ENCODE assay signal across 25 cellular contexts in the genomic region with DNA sequence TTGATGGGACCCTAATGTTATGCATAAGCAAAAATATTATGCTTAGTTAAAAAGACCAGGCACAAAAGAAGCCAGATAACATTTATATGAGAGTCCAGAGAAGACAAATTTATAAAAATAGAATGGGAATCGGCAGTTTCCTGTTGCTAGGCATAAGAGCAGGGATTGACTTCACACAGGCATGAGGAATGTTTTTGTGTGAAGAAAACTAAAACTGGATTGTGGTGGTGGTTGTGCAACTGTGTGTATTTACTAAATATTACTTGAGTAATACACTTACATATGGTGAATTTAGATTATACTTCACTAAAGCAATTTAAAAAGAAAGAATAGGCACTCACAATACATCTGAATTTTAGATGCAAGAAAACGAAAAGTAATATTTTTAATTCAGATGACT.
"Had no signal": no experiment of that assay in that cellular context is flagged by ENCODE, and none has a peak within 500 bp of the region (broad histone marks: within the 10 kb centered on the region; RNA-seq: fewer than 3 reads in every experiment).

No MANE protein-coding gene starts in this region.

- H3K36me3 ChIP-seq: colonic mucosa, gastroesophageal sphincter, neutrophil, right lobe of liver, tibial nerve, upper lobe of right lung, vagina had no signal

- H3K9me3 Mint-ChIP-seq: endodermal cell, nephron progenitor cell had no signal

- H3K4me1 Mint-ChIP-seq: endodermal cell; immature natural killer cell; naive B cell; nephron progenitor cell; stimulated activated memory B cell treated with anti-CD40 and anti-IgM and Interleukin-4, amounts not matched to agents 10 μg/mL and 1 μg/mL and 100 μg/mL, for 72 hours had no signal

- H3K27ac Mint-ChIP-seq: endodermal cell; immature natural killer cell; naive B cell; nephron progenitor cell; stimulated activated memory B cell treated with anti-CD40 and anti-IgM and Interleukin-4, amounts not matched to agents 10 μg/mL and 1 μg/mL and 100 μg/mL, for 72 hours; stimulated activated naive CD8-positive, alpha-beta T cell treated with anti-CD3 and anti-CD28 coated beads, Interleukin-15, Interleukin-2, amounts not matched to agents 100 ng/mL and 50 ng/mL, for 24 hours had no signal

- H3K4me3 ChIP-seq: colonic mucosa, gastroesophageal sphincter, lung, psoas muscle, right lobe of liver, testis, tibial nerve, upper lobe of right lung, vagina had no signal

- H3K27ac ChIP-seq: colonic mucosa, gastroesophageal sphincter, neutrophil, psoas muscle, right lobe of liver, testis, upper lobe of right lung, vagina had no signal

- H3K36me3 Mint-ChIP-seq: immature natural killer cell; naive B cell; stimulated activated memory B cell treated with anti-CD40 and anti-IgM and Interleukin-4, amounts not matched to agents 10 μg/mL and 1 μg/mL and 100 μg/mL, for 72 hours had no signal

- DNase-seq: colonic mucosa; dermis blood vessel endothelial cell; effector CD4-positive, alpha-beta T cell; endodermal cell; erythroblast; immature natural killer cell; kidney; left colon; left ventricle myocardium superior; mesenchymal stem cell; naive B cell; nephron progenitor cell; psoas muscle; retina; right lobe of liver; stimulated activated CD4-positive, alpha-beta T cell treated with anti-CD3 and anti-CD28 coated beads, Interleukin-4, amount 100 ng/mL, for 24 hours; testis; upper lobe of right lung had no signal

- H3K9me3 ChIP-seq: colonic mucosa, gastroesophageal sphincter, psoas muscle, right lobe of liver, testis, tibial nerve, upper lobe of right lung, vagina had no signal

- H3K4me1 ChIP-seq: colonic mucosa, gastroesophageal sphincter, psoas muscle, right lobe of liver, testis, upper lobe of right lung, vagina had no signal

- H3K4me3 Mint-ChIP-seq: endodermal cell; immature natural killer cell; naive B cell; nephron progenitor cell; stimulated activated memory B cell treated with anti-CD40 and anti-IgM and Interleukin-4, amounts not matched to agents 10 μg/mL and 1 μg/mL and 100 μg/mL, for 72 hours; stimulated activated naive CD8-positive, alpha-beta T cell treated with anti-CD3 and anti-CD28 coated beads, Interleukin-15, Interleukin-2, amounts not matched to agents 100 ng/mL and 50 ng/mL, for 24 hours had no signal

- H3K27me3 ChIP-seq: colonic mucosa, gastroesophageal sphincter, neutrophil, right lobe of liver, testis, tibial nerve, upper lobe of right lung, vagina had no signal

- H3K27me3 Mint-ChIP-seq: naive B cell; stimulated activated memory B cell treated with anti-CD40 and anti-IgM and Interleukin-4, amounts not matched to agents 10 μg/mL and 1 μg/mL and 100 μg/mL, for 72 hours; stimulated activated naive CD8-positive, alpha-beta T cell treated with anti-CD3 and anti-CD28 coated beads, Interleukin-15, Interleukin-2, amounts not matched to agents 100 ng/mL and 50 ng/mL, for 24 hours had no signal
